Comparison of ENCODE assay signal across 8 cellular contexts in genomic region chrX:49884290-49884862, GRCh38. TPM values are rescaled to one million over a fixed set of nuclear protein-coding genes. Genes with fewer than 3 reads are reported as not detected.
A peak's percentile ranks its signal among the peaks of the same experiment; 100 is the strongest.
DNase-seq lines count a peak whose midpoint lies in the region; ATAC-seq and TF ChIP-seq lines count a peak whose summit lies in the region.

No MANE protein-coding gene starts in this region.

- H3K4me3 Mint-ChIP-seq in activated CD8-positive, alpha-beta T cell treated with anti-CD3 and anti-CD28 coated beads for 36 hours = no peak overlapping the region
- H3K4me3 Mint-ChIP-seq in endothelial cell (ENCODE audit: unreplicated experiment) (no peak overlapping the region), naive B cell (peak overlapping the region in 2 of 8 donors; percentile 43 to 70)

- H3K27me3 Mint-ChIP-seq in activated CD8-positive, alpha-beta T cell treated with anti-CD3 and anti-CD28 coated beads for 36 hours = no peaks in the 10 kb centered on the region
- H3K27me3 Mint-ChIP-seq in endothelial cell (ENCODE audit: unreplicated experiment) (peaks cover 3% of the 10 kb centered on the region), naive B cell (no peaks in the 10 kb centered on the region)

- peak; percentile 5 for DNase-seq in NCI-H510A treated with DMSO at 0.1 percent for 48 hours (lab: John Stamatoyannopoulos, UW)
- DNase-seq in NCI-H510A (lab: John Stamatoyannopoulos, UW) = no peak
- peak; percentile 19 for DNase-seq in NCI-H774 (lab: John Stamatoyannopoulos, UW)
- DNase-seq in activated CD8-positive, alpha-beta T cell treated with anti-CD3 and anti-CD28 coated beads for 36 hours = peak; percentile 77
- DNase-seq in endothelial cell (ENCODE audit: low spot score) = peak; percentile 70
- peak; percentile 40 for DNase-seq in naive B cell
- DNase-seq in superior temporal gyrus (ENCODE audit: extremely low spot score) = peak; percentile 48

- H3K36me3 Mint-ChIP-seq in activated CD8-positive, alpha-beta T cell treated with anti-CD3 and anti-CD28 coated beads for 36 hours (ENCODE audit: low read depth) = no peaks in the 10 kb centered on the region
- H3K36me3 Mint-ChIP-seq in endothelial cell (ENCODE audit: low read depth, unreplicated experiment) (no peaks in the 10 kb centered on the region), naive B cell (no peaks in the 10 kb centered on the region)

- H3K27ac Mint-ChIP-seq in activated CD8-positive, alpha-beta T cell treated with anti-CD3 and anti-CD28 coated beads for 36 hours = no peak overlapping the region
- H3K27ac Mint-ChIP-seq in endothelial cell (ENCODE audit: unreplicated experiment) (peak overlapping the region; percentile 86), naive B cell (peak overlapping the region in 2 of 6 donors; percentile 66 to 72)

- peaks cover 17% of the 10 kb centered on the region for H3K4me1 Mint-ChIP-seq in activated CD8-positive, alpha-beta T cell treated with anti-CD3 and anti-CD28 coated beads for 36 hours (ENCODE audit: low read depth)
- peaks cover 10% of the 10 kb centered on the region for H3K4me1 Mint-ChIP-seq in endothelial cell (ENCODE audit: unreplicated experiment)
- peaks cover 13 to 19% (median 15%) of the 10 kb centered on the region in 3 donors for H3K4me1 Mint-ChIP-seq in naive B cell

- peak; percentile 43 for TF ChIP-seq CTCF in activated CD8-positive, alpha-beta T cell treated with anti-CD3 and anti-CD28 coated beads for 36 hours (IDR thresholded peaks at IDR 0.05)
- peak; percentile 49 for TF ChIP-seq CTCF in endothelial cell (IDR thresholded peaks at IDR 0.05; ENCODE audit: unreplicated experiment)

- CTCF ChIA-PET in activated CD8-positive, alpha-beta T cell treated with anti-CD3 and anti-CD28 coated beads for 36 hours (lab: Charles Lee) = interaction anchor here (0.9 to 3.4 kb wide), 8 partner anchors 9 to 123 kb away, joined by 3 to 57 read pairs (median 4); partner anchors contain the start of gene CLCN5

- intact Hi-C loops in activated CD8-positive, alpha-beta T cell treated with anti-CD3 and anti-CD28 coated beads for 36 hours (cut with micrococcal nuclease) = loop anchor here (5.0 kb wide), 1 partner anchor 38 kb away; the partner anchor contains the start of gene CLCN5

- H3K9me3 Mint-ChIP-seq in activated CD8-positive, alpha-beta T cell treated with anti-CD3 and anti-CD28 coated beads for 36 hours = no peaks in the 10 kb centered on the region
- H3K9me3 Mint-ChIP-seq in endothelial cell (ENCODE audit: unreplicated experiment) = no peaks in the 10 kb centered on the region
- H3K9me3 Mint-ChIP-seq in naive B cell = peaks cover 0 to 1% (median 0%) of the 10 kb centered on the region in 7 donors

- ATAC-seq in HG03354 (IDR thresholded peaks at IDR 0.05; ENCODE audit: poor library complexity, severe bottlenecking, unreplicated experiment) (peak; percentile 67), naive B cell (ENCODE audit: low read depth in 2 of 2) (peak; percentile 30 to 44)
- ATAC-seq in activated CD8-positive, alpha-beta T cell treated with anti-CD3 and anti-CD28 coated beads for 36 hours = peak; percentile 73

- POLR2A ChIA-PET in activated CD8-positive, alpha-beta T cell treated with anti-CD3 and anti-CD28 coated beads for 36 hours (lab: Charles Lee) = interaction anchor here (1.0 kb wide), 1 partner anchor 10 kb away, joined by 3 read pairs; no protein-coding TSS in a partner anchor

RNA-seq across cellular contexts. Expression of gene USP27X, which starts 5.1 kb away (rescaled TPM):
- total RNA-seq in activated CD8-positive, alpha-beta T cell treated with anti-CD3 and anti-CD28 coated beads for 36 hours = 1 to 10 TPM; 1.0 to 1.3 TPM
- 6.6 TPM for total RNA-seq in endothelial cell (ENCODE audit: unreplicated experiment)
- polyA plus RNA-seq in naive B cell (ENCODE audit: low read depth in 6 of 6) = 1 to 10 TPM in 1 of 6 donors, under 1 TPM in 4, not detected in 1; 0.35 to 1.4 (median 0.71) TPM

RNA-seq across cellular contexts. Expression of gene CLCN5, which starts 38.0 kb away (rescaled TPM):
- 1 to 10 TPM; 1.7 TPM for total RNA-seq in activated CD8-positive, alpha-beta T cell treated with anti-CD3 and anti-CD28 coated beads for 36 hours
- 5.7 TPM for total RNA-seq in endothelial cell (ENCODE audit: unreplicated experiment)
- polyA plus RNA-seq in naive B cell (ENCODE audit: low read depth in 6 of 6) = 1 to 10 TPM in 2 of 6 donors, under 1 TPM in 3, not detected in 1; 0.62 to 1.4 (median 0.98) TPM

RNA-seq across cellular contexts. Expression of gene PAGE4, which starts 55.3 kb away (rescaled TPM):
- not detected for total RNA-seq in activated CD8-positive, alpha-beta T cell treated with anti-CD3 and anti-CD28 coated beads for 36 hours
- not detected for total RNA-seq in endothelial cell (ENCODE audit: unreplicated experiment)
- not detected for polyA plus RNA-seq in naive B cell (ENCODE audit: low read depth in 6 of 6)
